In the genomic region with DNA sequence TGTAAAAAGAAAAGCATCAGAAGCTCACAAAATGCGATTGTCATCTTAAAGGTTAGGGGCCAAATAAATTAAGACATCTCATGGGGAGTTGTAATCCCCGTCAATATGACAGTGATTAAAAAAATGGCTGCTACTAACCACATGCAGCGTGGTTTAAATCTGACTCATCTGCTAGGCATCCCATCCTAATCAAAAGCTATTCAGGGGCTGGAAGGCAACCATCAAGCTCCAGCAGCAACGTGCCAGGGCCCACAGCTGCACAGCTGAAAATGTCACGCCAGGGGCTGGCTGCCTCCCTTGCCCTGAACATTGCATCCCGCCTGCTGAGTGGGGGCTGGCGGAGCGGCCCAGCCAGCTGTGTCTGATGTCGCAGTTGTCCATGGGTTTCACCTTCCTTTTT, we compare ENCODE assay signal across 9 cellular contexts.
DNase-seq lines count a peak whose midpoint lies in the region; ATAC-seq and TF ChIP-seq lines count a peak whose summit lies in the region.
"Had no signal": no experiment of that assay in that cellular context is flagged by ENCODE, and none has a peak within 500 bp of the region (broad histone marks: within the 10 kb centered on the region; RNA-seq: fewer than 3 reads in every experiment).

No MANE protein-coding gene starts in this region.

- H3F3A ChIP-seq in SK-N-SH (replicated peaks; ENCODE audit: insufficient read depth): peaks cover 8% of the 10 kb centered on the region

- peak in 1 of 2 experiments; percentile 55; a peak in 1 of 4 replicates for TF ChIP-seq EP300 in SK-N-SH (IDR thresholded peaks at IDR 0.05; ENCODE audit: borderline replicate concordance in 1 of 2, low read depth in 1 of 2, low read length in 1 of 2)

- peaks cover 25% of the 10 kb centered on the region for H3K9me3 Mint-ChIP-seq in osteocyte (ENCODE audit: unreplicated experiment)
- H3K9me3 Mint-ChIP-seq in activated CD4-positive, alpha-beta memory T cell treated with anti-CD3 and anti-CD28 coated beads for 36 hours: peaks cover 9% of the 10 kb centered on the region

- 28% methylated on average over 9 of the region's 9 CpGs for WGBS in SK-N-SH (ENCODE audit: low lambda C conversion rate)

- intact Hi-C loops in activated CD4-positive, alpha-beta memory T cell treated with anti-CD3 and anti-CD28 coated beads for 36 hours (cut with micrococcal nuclease): no loop called here

- H3K9me3 ChIP-seq in SK-N-SH: no peaks in the 10 kb centered on the region

- no peaks in the 10 kb centered on the region for H4K20me1 ChIP-seq in SK-N-SH (ENCODE audit: insufficient read depth)

- DNase-seq in ELF-1 (ENCODE audit: low read depth, low spot score) (peak; percentile 46), SK-N-SH (peak; percentile 9), globus pallidus (ENCODE audit: low spot score) (peak; percentile 90), osteocyte (ENCODE audit: extremely low spot score, unreplicated experiment) (peak; percentile 97), coronary artery (ENCODE audit: low spot score) (no peak)
- no peak for DNase-seq in activated CD4-positive, alpha-beta memory T cell treated with anti-CD3 and anti-CD28 coated beads for 36 hours

- no peaks in the 10 kb centered on the region for H3K36me3 ChIP-seq in SK-N-SH (replicated peaks in 1 of 2; ENCODE audit: control insufficient read depth in 1 of 2, insufficient read depth in 2 of 2, low read length in 1 of 2)

- no peak overlapping the region for H3K4me2 ChIP-seq in SK-N-SH

- no peak for TF ChIP-seq RAD21 in SK-N-SH (IDR thresholded peaks at IDR 0.05; ENCODE audit: low read length)

- H3K79me2 ChIP-seq in SK-N-SH (ENCODE audit: insufficient read depth): no peaks in the 10 kb centered on the region

- peak overlapping the region; percentile 96 for H3K27ac Mint-ChIP-seq in osteocyte (ENCODE audit: unreplicated experiment)
- H3K27ac Mint-ChIP-seq in activated CD4-positive, alpha-beta memory T cell treated with anti-CD3 and anti-CD28 coated beads for 36 hours: no peak overlapping the region
- H3K27ac Mint-ChIP-seq: T-helper 1 cell treated with Interleukin-12 subunit alpha and Interleukin-12 subunit beta and Interleukin-4 antibody, amounts not matched to agents 30 μg/mL and 1 μg/mL, for 36 hours had no signal

- POLR2A ChIA-PET in SK-N-SH (lab: Yijun Ruan, JAX): no interaction called here
- POLR2A ChIA-PET in activated CD4-positive, alpha-beta memory T cell treated with anti-CD3 and anti-CD28 coated beads for 36 hours (lab: Charles Lee): no interaction called here

- CTCF ChIA-PET in SK-N-SH (lab: Yijun Ruan, JAX): interaction anchor here (0.6 to 1.9 kb wide), 11 partner anchors 9 to 202 kb away, joined by 3 to 9 read pairs (median 3); no protein-coding TSS in a partner anchor
- CTCF ChIA-PET in activated CD4-positive, alpha-beta memory T cell treated with anti-CD3 and anti-CD28 coated beads for 36 hours (lab: Charles Lee): interaction anchor here (0.6 to 1.0 kb wide), 2 partner anchors 128 to 167 kb away, joined by 3 read pairs; no protein-coding TSS in a partner anchor

- peak overlapping the region in 1 of 2 experiments; percentile 75; a peak in 3 of 4 replicates for H3K27ac ChIP-seq in SK-N-SH (ENCODE audit: low read depth in 2 of 2, low read length in 1 of 2)
- no peak overlapping the region for H3K27ac ChIP-seq in coronary artery

- no peak overlapping the region for H3K4me3 Mint-ChIP-seq in osteocyte (ENCODE audit: unreplicated experiment)
- H3K4me3 Mint-ChIP-seq in activated CD4-positive, alpha-beta memory T cell treated with anti-CD3 and anti-CD28 coated beads for 36 hours: no peak overlapping the region
- H3K4me3 Mint-ChIP-seq: T-helper 1 cell treated with Interleukin-12 subunit alpha and Interleukin-12 subunit beta and Interleukin-4 antibody, amounts not matched to agents 30 μg/mL and 1 μg/mL, for 36 hours had no signal

- peaks cover 0 to 10% of the 10 kb centered on the region in 2 experiments; a peak in 1 of 4 replicates for H3K4me1 ChIP-seq in SK-N-SH (ENCODE audit: control insufficient read depth in 1 of 2, insufficient read depth in 2 of 2, low read depth in 1 of 2, low read length in 1 of 2)

- no peaks in the 10 kb centered on the region for H3K9me2 ChIP-seq in SK-N-SH

- H3K27me3 ChIP-seq in SK-N-SH (ENCODE audit: insufficient read depth): no peaks in the 10 kb centered on the region

- H3K4me1 Mint-ChIP-seq in osteocyte (ENCODE audit: unreplicated experiment): peaks cover 48% of the 10 kb centered on the region
- peaks cover 3% of the 10 kb centered on the region for H3K4me1 Mint-ChIP-seq in activated CD4-positive, alpha-beta memory T cell treated with anti-CD3 and anti-CD28 coated beads for 36 hours (ENCODE audit: low read depth)

- ATAC-seq in GM21360 (IDR thresholded peaks at IDR 0.05; ENCODE audit: unreplicated experiment) (no peak), HG02938 (IDR thresholded peaks at IDR 0.05; ENCODE audit: unreplicated experiment) (no peak)

- no peak for TF ChIP-seq CTCF in SK-N-SH (IDR thresholded peaks at IDR 0.05)
- TF ChIP-seq CTCF in osteocyte (IDR thresholded peaks at IDR 0.05): no peak
- no peak for TF ChIP-seq CTCF in coronary artery (IDR thresholded peaks at IDR 0.05)

- peak overlapping the region; percentile 40; the same call in 1 of the 2 replicates for H3K9ac ChIP-seq in SK-N-SH

- H2AFZ ChIP-seq in SK-N-SH (ENCODE audit: low read depth): no peak overlapping the region

- no peaks in the 10 kb centered on the region for H3K27me3 Mint-ChIP-seq in osteocyte (ENCODE audit: unreplicated experiment)
- peaks cover 18% of the 10 kb centered on the region for H3K27me3 Mint-ChIP-seq in activated CD4-positive, alpha-beta memory T cell treated with anti-CD3 and anti-CD28 coated beads for 36 hours

- H3K4me3 ChIP-seq in SK-N-SH (ENCODE audit: low read depth in 2 of 2, low read length in 1 of 2) (no peak overlapping the region), coronary artery (no peak overlapping the region)

- H3K36me3 Mint-ChIP-seq in osteocyte (ENCODE audit: unreplicated experiment): peaks cover 15% of the 10 kb centered on the region
- no peaks in the 10 kb centered on the region for H3K36me3 Mint-ChIP-seq in activated CD4-positive, alpha-beta memory T cell treated with anti-CD3 and anti-CD28 coated beads for 36 hours

TF ChIP-seq in SK-N-SH, 30 proteins besides CTCF, POLR2A, EP300 and RAD21:
- TF ChIP-seq POLR2AphosphoS5 (IDR thresholded peaks at IDR 0.05; ENCODE audit: low read depth, low read length) (peak; percentile 64; the same call in 1 of the 2 replicates), FOSL2 (IDR thresholded peaks at IDR 0.05; ENCODE audit: borderline replicate concordance, low read depth) (peak; percentile 82; the same call in 1 of the 2 replicates), YY1 (IDR thresholded peaks at IDR 0.05; ENCODE audit: low read depth) (peak; percentile 70; the same call in 1 of the 2 replicates), MEF2A (IDR thresholded peaks at IDR 0.05; ENCODE audit: borderline replicate concordance, low read depth) (no peak), NFIC (IDR thresholded peaks at IDR 0.05; ENCODE audit: borderline replicate concordance) (peak; percentile 51), FOXJ3 (CRISPR knock-in tag; IDR thresholded peaks at IDR 0.05) (no peak), JUND (IDR thresholded peaks at IDR 0.05) (peak; percentile 93), PBX3 (IDR thresholded peaks at IDR 0.05) (peak; percentile 89), TEAD4 (IDR thresholded peaks at IDR 0.05; ENCODE audit: borderline replicate concordance, insufficient read depth) (peak; percentile 83), MAX (IDR thresholded peaks at IDR 0.05; ENCODE audit: low read depth) (peak; percentile 89), EZH2phosphoT487 (IDR thresholded peaks at IDR 0.05; ENCODE audit: borderline replicate concordance, low read depth) (no peak), NRF1 (IDR thresholded peaks at IDR 0.05; ENCODE audit: low read depth, low read length) (no peak), SMC3 (IDR thresholded peaks at IDR 0.05; ENCODE audit: low read depth, low read length) (no peak), TCF12 (IDR thresholded peaks at IDR 0.05) (peak; percentile 92), FOXM1 (IDR thresholded peaks at IDR 0.05; ENCODE audit: low read depth) (0 out of 2 replicates have a peak, but pooled peaks have one; percentile 35)
- TF ChIP-seq, protein P1, sequence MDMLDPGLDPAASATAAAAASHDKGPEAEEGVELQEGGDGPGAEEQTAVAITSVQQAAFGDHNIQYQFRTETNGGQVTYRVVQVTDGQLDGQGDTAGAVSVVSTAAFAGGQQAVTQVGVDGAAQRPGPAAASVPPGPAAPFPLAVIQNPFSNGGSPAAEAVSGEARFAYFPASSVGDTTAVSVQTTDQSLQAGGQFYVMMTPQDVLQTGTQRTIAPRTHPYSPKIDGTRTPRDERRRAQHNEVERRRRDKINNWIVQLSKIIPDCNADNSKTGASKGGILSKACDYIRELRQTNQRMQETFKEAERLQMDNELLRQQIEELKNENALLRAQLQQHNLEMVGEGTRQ (IDR thresholded peaks at IDR 0.05; ENCODE audit: borderline replicate concordance, low read depth, low read length): no peak
- TF ChIP-seq, protein P2, sequence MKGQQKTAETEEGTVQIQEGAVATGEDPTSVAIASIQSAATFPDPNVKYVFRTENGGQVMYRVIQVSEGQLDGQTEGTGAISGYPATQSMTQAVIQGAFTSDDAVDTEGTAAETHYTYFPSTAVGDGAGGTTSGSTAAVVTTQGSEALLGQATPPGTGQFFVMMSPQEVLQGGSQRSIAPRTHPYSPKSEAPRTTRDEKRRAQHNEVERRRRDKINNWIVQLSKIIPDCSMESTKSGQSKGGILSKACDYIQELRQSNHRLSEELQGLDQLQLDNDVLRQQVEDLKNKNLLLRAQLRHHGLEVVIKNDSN (IDR thresholded peaks at IDR 0.05; ENCODE audit: borderline replicate concordance, low read depth): no peak

Comparison
In these comparisons a context has a peak if more than half of its experiments do, and no peak if none do; other contexts are left out.
1. DNase-seq: peak in ELF-1 (single experiment), SK-N-SH (single experiment), globus pallidus (single experiment) and osteocyte (single experiment); none in coronary artery (single experiment) and activated CD4-positive, alpha-beta memory T cell treated with anti-CD3 and anti-CD28 coated beads for 36 hours (single experiment).